Comparison of ENCODE assay signal across 1 cellular context in genomic region chr20:51426879-51427624, GRCh38.
TF ChIP-seq lines count a peak whose summit lies in the region.

No MANE protein-coding gene starts in this region.

TF ChIP-seq in GM23338, 12 proteins besides CTCF, POLR2A, EP300 and RAD21 (continued from another document):
- TF ChIP-seq ZNF462 (CRISPR knock-in tag; IDR thresholded peaks at IDR 0.05) = no peak
- no peak for TF ChIP-seq NANOG (IDR thresholded peaks at IDR 0.05; ENCODE audit: borderline replicate concordance)
- TF ChIP-seq STAT1 (IDR thresholded peaks at IDR 0.05; ENCODE audit: unreplicated experiment) = no peak
- no peak for TF ChIP-seq ZNF331 (CRISPR knock-in tag; IDR thresholded peaks at IDR 0.05; ENCODE audit: low read depth)
- no peak for TF ChIP-seq POLR2AphosphoS5 (IDR thresholded peaks at IDR 0.05; ENCODE audit: low read depth)
- no peak for TF ChIP-seq EZH2phosphoT487 (IDR thresholded peaks at IDR 0.05; ENCODE audit: unreplicated experiment)
- TF ChIP-seq ZNF114 (CRISPR knock-in tag; IDR thresholded peaks at IDR 0.05) = no peak
- no peak for TF ChIP-seq ETS1 (IDR thresholded peaks at IDR 0.05)
- TF ChIP-seq REST (IDR thresholded peaks at IDR 0.05; ENCODE audit: unreplicated experiment) = no peak
- no peak for TF ChIP-seq JUNB (IDR thresholded peaks at IDR 0.05; ENCODE audit: unreplicated experiment)
- TF ChIP-seq CREB1 (CRISPR knock-in tag; IDR thresholded peaks at IDR 0.05; ENCODE audit: low read depth) = no peak
